12 cellular contexts compared by ENCODE assay signal in genomic region chr3:134369861-134370596, GRCh38. TPM values are rescaled to one million over a fixed set of nuclear protein-coding genes. Genes with fewer than 3 reads are reported as not detected.
A peak's percentile ranks its signal among the peaks of the same experiment; 100 is the strongest.
DNase-seq lines count a peak whose midpoint lies in the region; ATAC-seq and TF ChIP-seq lines count a peak whose summit lies in the region.
"Had no signal": no experiment of that assay in that cellular context is flagged by ENCODE, and none has a peak within 500 bp of the region (broad histone marks: within the 10 kb centered on the region; RNA-seq: fewer than 3 reads in every experiment).

No MANE protein-coding gene starts in this region.

- DNase-seq in cardiac muscle cell (ENCODE audit: low read depth in 1 of 2, low spot score in 1 of 2) (peak in 1 of 2 donors; percentile 47), left ventricle myocardium superior (no peak), neural crest cell (ENCODE audit: low read depth, low spot score) (no peak), upper lobe of right lung (peak; percentile 38)
- no peak for DNase-seq in T-helper 2 cell treated with Interferon-gamma antibody and Interleukin-4, amounts not matched to agents 5 μg/mL and 100 μg/mL, for 36 hours (ENCODE audit: low spot score)
- DNase-seq: ACHN; central memory CD4-positive, alpha-beta T cell; NCI-H446 treated with DMSO at 0.1 percent for 48 hours had no signal

- WGBS in esophagus, 2 donors = 69 to 78% methylated on average over 2 of the region's 2 CpGs

- H3K4me3 ChIP-seq in cardiac muscle cell = no peak overlapping the region
- H3K4me3 ChIP-seq in esophagus (ENCODE audit: low read depth in 1 of 2, low read length in 2 of 2) = no peak overlapping the region
- peak overlapping the region; percentile 82 for H3K4me3 ChIP-seq in upper lobe of right lung

- peak overlapping the region; percentile 99 for H3K27ac ChIP-seq in cardiac muscle cell
- peak overlapping the region; percentile 2 to 34 for H3K27ac ChIP-seq in esophagus (ENCODE audit: low read depth in 2 of 2, low read length in 1 of 2)
- peak overlapping the region; percentile 97 for H3K27ac ChIP-seq in upper lobe of right lung

- H3K36me3 ChIP-seq in cardiac muscle cell (peaks cover 31% of the 10 kb centered on the region), esophagus (ENCODE audit: control insufficient read depth in 2 of 2, insufficient read depth in 2 of 2, low read length in 1 of 2) (peaks cover 26 to 56% of the 10 kb centered on the region in 2 donors), upper lobe of right lung (peaks cover 62% of the 10 kb centered on the region)

- H3K27me3 ChIP-seq in cardiac muscle cell (no peaks in the 10 kb centered on the region), esophagus (ENCODE audit: control insufficient read depth in 1 of 2, insufficient read depth in 2 of 2, low read length in 2 of 2) (no peaks in the 10 kb centered on the region), upper lobe of right lung (no peaks in the 10 kb centered on the region)

- H3K4me1 ChIP-seq in cardiac muscle cell (ENCODE audit: low read depth) (peaks cover 36% of the 10 kb centered on the region), esophagus (ENCODE audit: control insufficient read depth in 2 of 2, insufficient read depth in 2 of 2, low read length in 1 of 2) (peaks cover 12 to 26% of the 10 kb centered on the region in 2 donors), upper lobe of right lung (peaks cover 69% of the 10 kb centered on the region)

- peak overlapping the region; percentile 80 for H3K4me3 Mint-ChIP-seq in neural crest cell
- no peak overlapping the region for H3K4me3 Mint-ChIP-seq in T-helper 2 cell treated with Interferon-gamma antibody and Interleukin-4, amounts not matched to agents 5 μg/mL and 100 μg/mL, for 36 hours

- peak overlapping the region; percentile 13 for H3K27ac Mint-ChIP-seq in neural crest cell (ENCODE audit: unreplicated experiment)
- no peak overlapping the region for H3K27ac Mint-ChIP-seq in T-helper 2 cell treated with Interferon-gamma antibody and Interleukin-4, amounts not matched to agents 5 μg/mL and 100 μg/mL, for 36 hours

- H3K4me1 Mint-ChIP-seq in neural crest cell = peaks cover 65% of the 10 kb centered on the region
- H3K4me1 Mint-ChIP-seq in T-helper 2 cell treated with Interferon-gamma antibody and Interleukin-4, amounts not matched to agents 5 μg/mL and 100 μg/mL, for 36 hours (ENCODE audit: low read depth) = peaks cover 8% of the 10 kb centered on the region

- intact Hi-C loops in left ventricle myocardium superior (cut with micrococcal nuclease) = no loop called here
- intact Hi-C loops in upper lobe of right lung (cut with DNase I) = loop anchor here (5.0 to 10.0 kb wide), 2 partner anchors 58 to 95 kb away; no protein-coding TSS in a partner anchor

- H3K9me3 ChIP-seq in cardiac muscle cell (ENCODE audit: low read depth) (no peaks in the 10 kb centered on the region), esophagus (ENCODE audit: control insufficient read depth in 2 of 2, insufficient read depth in 1 of 2, low read depth in 1 of 2, low read length in 1 of 2) (no peaks in the 10 kb centered on the region), upper lobe of right lung (no peaks in the 10 kb centered on the region)

- TF ChIP-seq CTCF in cardiac muscle cell (IDR thresholded peaks at IDR 0.05; ENCODE audit: low read depth, low read length) (no peak), neural crest cell (conservative IDR thresholded peaks at IDR 0.05) (no peak), upper lobe of right lung (IDR thresholded peaks at IDR 0.05) (no peak)

- H3K9me3 Mint-ChIP-seq in neural crest cell = no peaks in the 10 kb centered on the region
- H3K9me3 Mint-ChIP-seq in T-helper 2 cell treated with Interferon-gamma antibody and Interleukin-4, amounts not matched to agents 5 μg/mL and 100 μg/mL, for 36 hours = no peaks in the 10 kb centered on the region

- H3K36me3 Mint-ChIP-seq in neural crest cell (ENCODE audit: low read depth) = peaks cover 25% of the 10 kb centered on the region
- H3K36me3 Mint-ChIP-seq in T-helper 2 cell treated with Interferon-gamma antibody and Interleukin-4, amounts not matched to agents 5 μg/mL and 100 μg/mL, for 36 hours (ENCODE audit: low read depth) = no peaks in the 10 kb centered on the region

- peaks cover 5% of the 10 kb centered on the region for H3K27me3 Mint-ChIP-seq in neural crest cell (ENCODE audit: low read depth)
- peaks cover 26% of the 10 kb centered on the region for H3K27me3 Mint-ChIP-seq in T-helper 2 cell treated with Interferon-gamma antibody and Interleukin-4, amounts not matched to agents 5 μg/mL and 100 μg/mL, for 36 hours (ENCODE audit: low read depth)

- ATAC-seq in left ventricle myocardium superior = no peak
- ATAC-seq in upper lobe of right lung = no peak
- no peak for ATAC-seq in GM19467 (IDR thresholded peaks at IDR 0.05; ENCODE audit: unreplicated experiment)
- ATAC-seq in GM21576 (IDR thresholded peaks at IDR 0.05; ENCODE audit: unreplicated experiment) = no peak

RNA-seq across cellular contexts. Expression of gene AMOTL2, which starts 4.2 kb away (rescaled TPM):
- total RNA-seq in cardiac muscle cell (64.2 and 103 TPM in 2 replicates), left ventricle myocardium superior (53.9 TPM), neural crest cell (55.6 and 59.5 TPM in 2 replicates), upper lobe of right lung (119 TPM)
- polyA plus RNA-seq in cardiac muscle cell (26.7 and 32.1 TPM in 2 replicates), esophagus (10 to 100 TPM; 21.2 to 23.2 TPM)
- total RNA-seq: T-helper 1 cell treated with Interleukin-12 subunit alpha and Interleukin-12 subunit beta and Interleukin-4 antibody, amounts not matched to agents 30 ng/mL and 1 ng/mL, for 36 hours had no signal

Comparison
In these comparisons a context has a peak if more than half of its experiments do, and no peak if none do; other contexts are left out.
1. H3K27ac ChIP-seq: peak in every context shown above with its lines; median percentile 99 in cardiac muscle cell; 97 in upper lobe of right lung; 18 in esophagus.